Comparison of ENCODE assay signal across 12 cellular contexts in the genomic region with DNA sequence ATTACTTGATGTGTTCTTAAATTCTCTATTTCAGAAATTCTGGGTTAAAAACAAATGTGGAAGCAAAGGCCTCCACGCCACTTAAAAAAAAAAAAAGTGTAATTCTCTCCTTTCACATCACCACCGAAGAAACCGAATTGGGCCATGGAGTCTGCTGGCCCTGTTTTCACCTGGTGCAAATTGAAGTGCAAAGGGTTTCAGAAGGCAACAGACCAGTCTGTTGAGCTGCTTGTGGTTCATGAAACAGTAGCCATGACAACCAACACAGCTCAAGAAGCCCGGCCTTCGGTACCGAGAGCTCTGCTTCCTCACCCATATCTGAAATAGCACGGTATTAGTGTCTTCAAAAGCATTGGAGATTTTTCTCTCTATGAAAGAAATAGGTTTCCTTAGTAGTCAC.
DNase-seq lines count a peak whose midpoint lies in the region; ATAC-seq and TF ChIP-seq lines count a peak whose summit lies in the region.
"Had no signal": no experiment of that assay in that cellular context is flagged by ENCODE, and none has a peak within 500 bp of the region (broad histone marks: within the 10 kb centered on the region; RNA-seq: fewer than 3 reads in every experiment).

No MANE protein-coding gene starts in this region.

- H3K36me3 Mint-ChIP-seq in IgD-negative memory B cell, result peaks cover 4% of the 10 kb centered on the region

- no peak overlapping the region for H3K4me3 Mint-ChIP-seq in IgD-negative memory B cell

- DNase-seq in GM10266 (ENCODE audit: extremely low spot score), result peak; percentile 44
- DNase-seq in GM19240 (ENCODE audit: insufficient read length, low spot score), result peak; percentile 57
- DNase-seq in hippocampal formation (lab: John Stamatoyannopoulos, UW), result no peak
- DNase-seq in activated naive CD4-positive, alpha-beta T cell treated with Interleukin-2 at 50 U/mL for 16 hours, result no peak
- DNase-seq in putamen (ENCODE audit: low spot score), result no peak
- no peak for DNase-seq in SIG-M5 (lab: John Stamatoyannopoulos, UW)
- DNase-seq: activated CD8-positive, alpha-beta memory T cell treated with anti-CD3 and anti-CD28 coated beads, Interleukin-2, amount 50 U/mL, for 48 hours; AML-193; NCI-H1930; RPMI8226 had no signal

- H3K27me3 Mint-ChIP-seq in IgD-negative memory B cell, result peaks cover under 1% of the 10 kb centered on the region

- H3K9me3 Mint-ChIP-seq in IgD-negative memory B cell, result no peaks in the 10 kb centered on the region

- peaks cover 12 to 18% (median 16%) of the 10 kb centered on the region in 3 donors for H3K4me1 Mint-ChIP-seq in IgD-negative memory B cell

- peak overlapping the region in 2 of 3 donors; percentile 60 for H3K27ac Mint-ChIP-seq in IgD-negative memory B cell

- ATAC-seq in HG02870 (IDR thresholded peaks at IDR 0.05; ENCODE audit: unreplicated experiment), result peak; percentile 75

- TF ChIP-seq CTCF in GM10266 (IDR thresholded peaks at IDR 0.05; ENCODE audit: control insufficient read depth, insufficient read depth, low read depth, missing control alignments), result no peak

Comparison
In these comparisons a context has a peak if more than half of its experiments do, and no peak if none do; other contexts are left out.
1. DNase-seq: peak in GM10266 (single experiment) and GM19240 (single experiment); none in hippocampal formation (0 of 2), activated naive CD4-positive, alpha-beta T cell treated with Interleukin-2 at 50 U/mL for 16 hours (single experiment), putamen (single experiment) and SIG-M5 (single experiment).